In genomic region chr5:172999351-172999973, GRCh38 we compare ENCODE assay signal across 1 cellular context.
TF ChIP-seq lines count a peak whose summit lies in the region.

No MANE protein-coding gene starts in this region.

TF ChIP-seq in SK-N-SH treated with all-trans-retinoic acid at 6 μM for 48 hours, 23 proteins besides CTCF, POLR2A, EP300 and RAD21:
- TF ChIP-seq TOX (CRISPR knock-in tag; IDR thresholded peaks at IDR 0.05; ENCODE audit: borderline replicate concordance) (no peak), ARNTL (CRISPR knock-in tag; IDR thresholded peaks at IDR 0.05; ENCODE audit: borderline replicate concordance, low read depth) (no peak), PPARA (CRISPR knock-in tag; IDR thresholded peaks at IDR 0.05; ENCODE audit: borderline replicate concordance) (no peak), BACH2 (CRISPR knock-in tag; IDR thresholded peaks at IDR 0.05; ENCODE audit: borderline replicate concordance) (no peak), TCF4 (CRISPR knock-in tag; IDR thresholded peaks at IDR 0.05; ENCODE audit: borderline replicate concordance) (no peak), POU6F1 (CRISPR knock-in tag; IDR thresholded peaks at IDR 0.05; ENCODE audit: borderline replicate concordance, low read depth) (no peak), ISL1 (CRISPR knock-in tag; IDR thresholded peaks at IDR 0.05) (no peak), OSR1 (CRISPR knock-in tag; IDR thresholded peaks at IDR 0.05) (no peak), ZNF565 (CRISPR knock-in tag; conservative IDR thresholded peaks at IDR 0.05; ENCODE audit: low read depth) (no peak), TSHZ2 (CRISPR knock-in tag; IDR thresholded peaks at IDR 0.05) (no peak), CSRNP3 (CRISPR knock-in tag; IDR thresholded peaks at IDR 0.05) (no peak), SNAI2 (CRISPR knock-in tag; IDR thresholded peaks at IDR 0.05) (no peak), ESRRG (CRISPR knock-in tag; IDR thresholded peaks at IDR 0.05) (no peak)
